ENCODE assay signal across 8 cellular contexts in genomic region chr1:84573967-84574842, GRCh38. TPM values are rescaled to one million over a fixed set of nuclear protein-coding genes. Genes with fewer than 3 reads are reported as not detected.
A peak's percentile ranks its signal among the peaks of the same experiment; 100 is the strongest.
DNase-seq lines count a peak whose midpoint lies in the region; ATAC-seq and TF ChIP-seq lines count a peak whose summit lies in the region.

Gene CTBS, minus strand, starts transcription at chr1:84574440. Its CDS starts 25 bp downstream, at chr1:84574415.

- H3K36me3 ChIP-seq in ascending aorta: no peaks in the 10 kb centered on the region
- H3K36me3 ChIP-seq in uterus: no peaks in the 10 kb centered on the region

- H3K27ac ChIP-seq in ascending aorta (peak within 1 kb of the TSS; percentile 99 to 100), right cardiac atrium (ENCODE audit: low read length) (peak within 1 kb of the TSS; percentile 95), uterus (peak within 1 kb of the TSS; percentile 94 to 100)

- H3K4me1 ChIP-seq in ascending aorta (peaks cover 3 to 13% of the 10 kb centered on the region in 2 donors), right cardiac atrium (ENCODE audit: control insufficient read depth, insufficient read depth, low read length) (peaks cover 2% of the 10 kb centered on the region), uterus (peaks cover 0 to 4% of the 10 kb centered on the region in 2 donors)

- 1% methylated on average over 67 of the region's 67 CpGs for WGBS in right cardiac atrium

- no peaks in the 10 kb centered on the region for H3K9me3 ChIP-seq in ascending aorta
- no peaks in the 10 kb centered on the region for H3K9me3 ChIP-seq in right cardiac atrium (ENCODE audit: control insufficient read depth, low read length)
- no peaks in the 10 kb centered on the region for H3K9me3 ChIP-seq in uterus

- TF ChIP-seq POLR2A in uterus (IDR thresholded peaks at IDR 0.05): peak; percentile 75 to 85

- intact Hi-C loops in T-helper 2 cell treated with Interferon-gamma antibody and Interleukin-4, amounts not matched to agents 100 ng/mL and 5 ng/mL, for 36 hours (cut with micrococcal nuclease): loop anchor here (1.0 to 10.0 kb wide), 13 partner anchors 46 to 1131 kb away; partner anchors contain the start of genes BCL10, C1orf52, GNG5 and PRKACB
- intact Hi-C loops in ascending aorta (cut with DNase I): loop anchor here (1.0 to 5.0 kb wide), 5 partner anchors 25 to 577 kb away; partner anchors contain the start of genes GNG5, SPATA1, SSX2IP and TTLL7
- intact Hi-C loops in right cardiac atrium (cut with DNase I): loop anchor here in 1 of 4 donors (5.0 kb wide), 1 partner anchor 48 kb away; no protein-coding TSS in a partner anchor
- intact Hi-C loops in uterus (cut with DNase I; ENCODE audit: low total_unique reads): no loop called here

- no peak for TF ChIP-seq CTCF in ascending aorta (IDR thresholded peaks at IDR 0.05)
- no peak for TF ChIP-seq CTCF in uterus (IDR thresholded peaks at IDR 0.05)

- peak; percentile 45 for ATAC-seq in GM18499 (IDR thresholded peaks at IDR 0.05; ENCODE audit: insufficient read depth, unreplicated experiment)
- ATAC-seq in HG02884 (IDR thresholded peaks at IDR 0.05; ENCODE audit: unreplicated experiment): peak; percentile 69
- ATAC-seq in right cardiac atrium: peak; percentile 98 to 99

- H3K27me3 ChIP-seq in ascending aorta: no peaks in the 10 kb centered on the region
- H3K27me3 ChIP-seq in right cardiac atrium (ENCODE audit: control insufficient read depth, insufficient read depth): no peaks in the 10 kb centered on the region
- H3K27me3 ChIP-seq in uterus: no peaks in the 10 kb centered on the region

- peak; percentile 62 for DNase-seq in NCI-H146 treated with DMSO at 0.1 percent for 48 hours (lab: John Stamatoyannopoulos, UW; ENCODE audit: unreplicated experiment)
- peak; percentile 33 to 91 for DNase-seq in ascending aorta (ENCODE audit: low spot score in 2 of 2)
- DNase-seq in right cardiac atrium: peak; percentile 91 to 96 (median 95)
- DNase-seq in pulmonary artery endothelial cell (ENCODE audit: low read depth, low spot score): peak; percentile 66
- peak; percentile 85 to 89 for DNase-seq in uterus

- peak within 1 kb of the TSS; percentile 87 to 89 for H3K4me3 ChIP-seq in ascending aorta
- H3K4me3 ChIP-seq in right cardiac atrium (ENCODE audit: low read length): peak within 1 kb of the TSS; percentile 75
- H3K4me3 ChIP-seq in uterus: peak within 1 kb of the TSS; percentile 48 to 87

RNA-seq across cellular contexts. Expression of gene CTBS, which starts in this region (rescaled TPM):
- 16.9 and 18.6 TPM in 2 replicates for total RNA-seq in T-helper 2 cell treated with Interferon-gamma antibody and Interleukin-4, amounts not matched to agents 100 ng/mL and 5 ng/mL, for 36 hours
- total RNA-seq in ascending aorta (14.5 TPM), right cardiac atrium (10 to 100 TPM in 3 of 4 donors, 1 to 10 TPM in 1; 8.4 to 13.3 (median 10.9) TPM), pulmonary artery endothelial cell (5.9 and 6.3 TPM in 2 replicates), uterus (10 to 100 TPM in 3 of 4 donors, 1 to 10 TPM in 1; 3.1 to 40.0 (median 17.4) TPM)
- polyA plus RNA-seq in right cardiac atrium: 5.0 TPM

Comparison
In these comparisons a context has a peak if more than half of its experiments do, and no peak if none do; other contexts are left out.
1. Peak in every context shown above with its lines: DNase-seq, ATAC-seq, H3K4me3 ChIP-seq and H3K27ac ChIP-seq.
2. ATAC-seq: peak in every context shown above with its lines; median percentile 98 in right cardiac atrium; 69 in HG02884; 45 in GM18499.